In the genomic region with DNA sequence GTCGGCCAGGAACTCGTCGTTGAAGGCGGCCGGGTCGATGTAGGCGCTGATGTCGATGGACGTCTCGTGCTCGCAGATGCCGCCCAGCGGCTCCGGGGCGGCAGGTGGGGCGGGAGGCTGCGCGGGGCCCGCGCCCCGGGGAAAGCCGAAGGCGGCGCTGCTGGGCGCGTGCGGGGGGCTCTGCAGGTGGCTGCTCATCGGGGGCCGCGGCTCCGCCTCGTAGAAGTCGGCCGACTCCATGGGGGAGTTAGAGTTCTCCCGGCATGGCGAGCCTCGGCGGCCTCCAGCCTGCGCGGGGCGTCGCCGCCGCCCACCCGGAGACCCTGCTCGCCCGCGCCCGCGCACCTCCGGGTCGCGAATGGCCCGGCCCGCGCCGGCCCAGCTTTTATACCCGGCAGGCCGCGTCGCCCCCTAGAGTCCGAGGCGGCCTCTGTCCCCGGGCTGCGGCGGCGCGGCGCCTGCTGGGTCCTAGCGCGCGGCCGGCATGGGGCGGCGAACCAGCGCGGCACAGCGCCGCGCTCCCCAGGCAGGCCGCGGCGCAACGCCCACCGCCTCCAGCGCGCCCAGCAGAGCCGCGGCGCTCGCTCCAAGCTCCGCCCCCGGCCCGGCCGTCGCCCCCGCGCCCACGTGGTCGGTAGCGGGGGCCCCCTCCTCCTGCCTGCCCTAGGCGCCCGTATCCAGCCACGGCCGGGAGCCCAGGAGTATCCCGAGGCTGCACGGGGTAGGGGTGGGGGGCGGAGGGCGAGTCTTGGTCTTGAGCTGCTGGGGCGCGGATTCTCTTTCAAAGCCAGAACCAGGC, we compare ENCODE assay signal across 8 cellular contexts. TPM values are rescaled to one million over a fixed set of nuclear protein-coding genes. Genes with fewer than 3 reads are reported as not detected.
DNase-seq lines count a peak whose midpoint lies in the region; ATAC-seq, FAIRE-seq and TF ChIP-seq lines count a peak whose summit lies in the region.

Gene CEBPA (minus strand): TSS at position 360 of the 799 bp plus-strand sequence. CDS start 120 bp downstream, at position 240.

- H3K4ac ChIP-seq in H1 (replicated peaks; ENCODE audit: insufficient read length, low read depth, low read length): peak within 1 kb of the TSS; percentile 59
- H3K4ac ChIP-seq in mesendoderm (ENCODE audit: low read depth, low read length): peak within 1 kb of the TSS; percentile 64

- H3K79me1 ChIP-seq in H1 (ENCODE audit: low read depth, low read length) (no peaks in the 10 kb centered on the region; the same call in 1 of the 2 replicates), mesendoderm (ENCODE audit: low read length) (no peaks in the 10 kb centered on the region)

- H3K9ac ChIP-seq in H1 (replicated peaks in 1 of 4; ENCODE audit: extremely low read depth in 1 of 4, low read depth in 3 of 4, low read length in 3 of 4) (peak within 1 kb of the TSS in 3 of 4 experiments; percentile 13 to 36 (median 35); a peak in 5 of 7 replicates), mesendoderm (ENCODE audit: low read length) (peak within 1 kb of the TSS; percentile 75)

- H2BK120ac ChIP-seq in H1 (replicated peaks; ENCODE audit: low read depth, low read length) (no peak within 1 kb of the TSS), mesendoderm (ENCODE audit: low read depth, low read length) (no peak within 1 kb of the TSS)

- peaks cover 3 to 16% (median 12%) of the 10 kb centered on the region in 4 experiments for H3K4me1 ChIP-seq in H1 (replicated peaks in 1 of 4; ENCODE audit: control insufficient read depth in 3 of 4, insufficient read depth in 4 of 4, low read length in 3 of 4)
- H3K4me1 ChIP-seq in mesendoderm (ENCODE audit: control insufficient read depth, low read depth, low read length): peaks cover 5% of the 10 kb centered on the region

- WGBS in H1 (ENCODE audit: extremely low coverage in 1 of 2, insufficient coverage in 1 of 2, insufficient read length in 1 of 2, insufficient replicate concordance in 2 of 2, low coverage in 1 of 2, low lambda C conversion rate in 2 of 2, missing lambda C conversion rate in 1 of 2), 2 experiments: 2% methylated on average over 21 of the region's 111 CpGs; no CpG with 5 or more reads in 1 of the 2 experiments
- no CpG with 5 or more reads among the region's 111 CpGs for WGBS in mesendoderm (ENCODE audit: extremely low coverage, insufficient coverage, low lambda C conversion rate)

- POLR2A ChIA-PET in AG04450 (lab: Yijun Ruan, JAX) (interaction anchor here (1.1 kb wide), 1 partner anchor 82 kb away, joined by 3 read pairs; no protein-coding TSS in a partner anchor), H1 (lab: Charles Lee; ENCODE audit: partially characterized antibody) (interaction anchor here (0.5 to 5.0 kb wide), 30 partner anchors 8 to 991 kb away, joined by 3 to 48 read pairs (median 4); partner anchors contain the start of gene CEBPG)

- DNase-seq in AG04450 (ENCODE audit: low read depth, low spot score) (peak; percentile 11), NCI-H510A treated with DMSO at 0.1 percent for 48 hours (lab: John Stamatoyannopoulos, UW) (peak; percentile 3), H1 (ENCODE audit: low read depth in 1 of 2, low spot score in 2 of 2) (peak; percentile 58 to 84), mesendoderm (peak; percentile 92)
- DNase-seq in activated CD8-positive, alpha-beta memory T cell treated with anti-CD3 and anti-CD28 coated beads for 1 hour (ENCODE audit: extremely low read depth in 1 of 2, low read depth in 1 of 2): peak; percentile 10 to 32
- peak; percentile 54 for DNase-seq in stimulated activated CD8-positive, alpha-beta memory T cell treated with anti-CD3 and anti-CD28 coated beads, Interleukin-12 subunit alpha, Interleukin-12 subunit beta, amount 100 ng/mL, for 4 hours (ENCODE audit: low read depth)

- TF ChIP-seq CTCF in AG04450 (IDR thresholded peaks at IDR 0.05; ENCODE audit: low read depth, low read length): peak; percentile 39
- peak; percentile 55 to 66 (median 63) for TF ChIP-seq CTCF in H1 (IDR thresholded peaks at IDR 0.05; ENCODE audit: control extremely low read depth in 1 of 3, insufficient read depth in 1 of 3, low read depth in 1 of 3, low read length in 3 of 3)

- no peak within 1 kb of the TSS for H2BK15ac ChIP-seq in H1 (ENCODE audit: low read length)
- H2BK15ac ChIP-seq in mesendoderm (replicated peaks; ENCODE audit: low read depth): no peak within 1 kb of the TSS

- CTCF ChIA-PET in AG04450 (lab: Charles Lee): interaction anchor here (0.6 to 1.4 kb wide), 10 partner anchors 9 to 73 kb away, joined by 3 to 4 read pairs (median 3); no protein-coding TSS in a partner anchor
- CTCF ChIA-PET in H1 (lab: Charles Lee; ENCODE audit: partially characterized antibody): interaction anchor here (0.6 to 3.6 kb wide), 16 partner anchors 10 to 114 kb away, joined by 3 to 9 read pairs (median 4); no protein-coding TSS in a partner anchor

- peak within 1 kb of the TSS; percentile 62 for H3K4me3 ChIP-seq in AG04450 (ENCODE audit: low read depth, low read length)
- peak within 1 kb of the TSS; percentile 56 to 70 (median 61) for H3K4me3 ChIP-seq in H1 (ENCODE audit: extremely low read depth in 1 of 4, insufficient read depth in 2 of 4, low read depth in 3 of 4, low read length in 4 of 4)
- peak within 1 kb of the TSS; percentile 38 for H3K4me3 ChIP-seq in mesendoderm (ENCODE audit: low read length)

- H3K4me2 ChIP-seq in H1 (ENCODE audit: insufficient read depth in 1 of 2, low read depth in 2 of 2, low read length in 2 of 2) (peak within 1 kb of the TSS; percentile 76 to 79), mesendoderm (ENCODE audit: low read length) (peak within 1 kb of the TSS; percentile 79)

- 0 out of 3 replicates have a peak, but pooled peaks of 1 of the 2 experiments have one; percentile 16 for TF ChIP-seq EP300 in H1 (IDR thresholded peaks at IDR 0.05; ENCODE audit: borderline replicate concordance in 1 of 2, low read depth in 2 of 2, low read length in 2 of 2)

- H3K27ac ChIP-seq in AG04450 (ENCODE audit: low read depth, low read length) (no peak within 1 kb of the TSS), H1 (ENCODE audit: low read depth, low read length) (no peak within 1 kb of the TSS; the same call in 1 of the 2 replicates), mesendoderm (ENCODE audit: low read depth, low read length) (peak within 1 kb of the TSS; percentile 33)

- no peak within 1 kb of the TSS for H3K14ac ChIP-seq in H1 (ENCODE audit: insufficient read length)

- H3K9me3 ChIP-seq in AG04450 (ENCODE audit: control insufficient read depth, insufficient read depth, low read length): peaks cover 7% of the 10 kb centered on the region; the same call in 1 of the 2 replicates
- H3K9me3 ChIP-seq in H1 (ENCODE audit: insufficient read depth in 2 of 2, low read depth in 1 of 2, low read length in 1 of 2): no peaks in the 10 kb centered on the region

- H3K56ac ChIP-seq in H1 (replicated peaks; ENCODE audit: insufficient read length, low read depth, low read length) (peak within 1 kb of the TSS; percentile 37), mesendoderm (ENCODE audit: low read length) (peak within 1 kb of the TSS; percentile 87)

- H2AK5ac ChIP-seq in H1 (ENCODE audit: low read depth, low read length): no peak within 1 kb of the TSS
- H2AK5ac ChIP-seq in mesendoderm (ENCODE audit: low read length): no peak within 1 kb of the TSS

- no peak within 1 kb of the TSS for H2AFZ ChIP-seq in H1 (ENCODE audit: low read length)

- peaks cover 73% of the 10 kb centered on the region for H3K27me3 ChIP-seq in AG04450 (ENCODE audit: control insufficient read depth, insufficient read depth, low read length)
- peaks cover 20 to 53% (median 44%) of the 10 kb centered on the region in 4 experiments for H3K27me3 ChIP-seq in H1 (replicated peaks in 1 of 4; ENCODE audit: control insufficient read depth in 3 of 4, extremely low read depth in 1 of 4, insufficient read depth in 3 of 4, low read length in 3 of 4)
- H3K27me3 ChIP-seq in mesendoderm (ENCODE audit: insufficient read depth, low read length, poor library complexity): peaks cover 29% of the 10 kb centered on the region

- peak within 1 kb of the TSS; percentile 80; the same call in 1 of the 2 replicates for H2BK12ac ChIP-seq in H1 (ENCODE audit: low read depth, low read length)

- peak within 1 kb of the TSS; percentile 82 for H4K8ac ChIP-seq in H1 (ENCODE audit: extremely low read depth, insufficient read depth, low read length)
- H4K8ac ChIP-seq in mesendoderm (ENCODE audit: low read depth, low read length): no peak within 1 kb of the TSS

- H3K36me3 ChIP-seq in H1 (ENCODE audit: control insufficient read depth in 2 of 4, insufficient read depth in 4 of 4, low read length in 3 of 4) (no peaks in the 10 kb centered on the region; a peak in 1 of 8 replicates), mesendoderm (ENCODE audit: control insufficient read depth, insufficient read depth, low read length) (no peaks in the 10 kb centered on the region)

- peaks cover 2 to 5% of the 10 kb centered on the region in 2 experiments for H4K20me1 ChIP-seq in H1 (replicated peaks in 1 of 2; ENCODE audit: control insufficient read depth in 1 of 2, insufficient read depth in 2 of 2, low read length in 2 of 2)

- peak; percentile 0 to 46; a peak in 2 of 4 replicates for TF ChIP-seq RAD21 in H1 (IDR thresholded peaks at IDR 0.05 in 1 of 2, conservative IDR thresholded peaks at IDR 0.05 in 1 of 2; ENCODE audit: low read depth in 2 of 2, low read length in 2 of 2)

- FAIRE-seq in H1 (lab: Jason Lieb, UNC): no peak

- H2BK5ac ChIP-seq in H1 (ENCODE audit: low read depth, low read length) (no peak within 1 kb of the TSS; the same call in 1 of the 2 replicates), mesendoderm (ENCODE audit: low read length) (no peak within 1 kb of the TSS)

- peak within 1 kb of the TSS; percentile 23 for H4K5ac ChIP-seq in H1 (ENCODE audit: insufficient read length, low read depth, low read length)
- no peak within 1 kb of the TSS for H4K5ac ChIP-seq in mesendoderm (ENCODE audit: low read length)

- ATAC-seq in GM18867 (IDR thresholded peaks at IDR 0.05; ENCODE audit: unreplicated experiment): peak; percentile 84
- ATAC-seq in HG03108 (IDR thresholded peaks at IDR 0.05; ENCODE audit: unreplicated experiment): peak; percentile 83

- no peak within 1 kb of the TSS for H3K23ac ChIP-seq in H1 (ENCODE audit: insufficient read length)
- peak within 1 kb of the TSS; percentile 80 for H3K23ac ChIP-seq in mesendoderm (ENCODE audit: low read length)

- H4K91ac ChIP-seq in H1 (replicated peaks; ENCODE audit: insufficient read length, low read length): peak within 1 kb of the TSS; percentile 69

- H3K18ac ChIP-seq in H1 (ENCODE audit: extremely low read depth, low read length): peak within 1 kb of the TSS; percentile 95
- H3K18ac ChIP-seq in mesendoderm (ENCODE audit: low read length): peak within 1 kb of the TSS; percentile 92

- no peak within 1 kb of the TSS for H2BK20ac ChIP-seq in H1 (ENCODE audit: low read length)

- peaks cover 12% of the 10 kb centered on the region; the same call in 1 of the 2 replicates for H3K23me2 ChIP-seq in H1 (ENCODE audit: low read depth, low read length)

- H3K79me2 ChIP-seq in H1 (ENCODE audit: control insufficient read depth in 1 of 2, insufficient read depth in 2 of 2, low read length in 2 of 2) (no peaks in the 10 kb centered on the region), mesendoderm (ENCODE audit: control insufficient read depth, insufficient read depth, low read length) (no peaks in the 10 kb centered on the region)

- TF ChIP-seq POLR2A in H1 (IDR thresholded peaks at IDR 0.05; ENCODE audit: control extremely low read depth in 1 of 2, low read depth in 2 of 2, low read length in 2 of 2): peak in 1 of 2 experiments; percentile 98; a peak in 2 of 3 replicates

RNA-seq across cellular contexts. Expression of gene CEBPA, which starts in this region (rescaled TPM):
- polyA plus RNA-seq in AG04450 (2011; rRNA removed) (0.02 and 0.06 TPM in 2 replicates), H1 (2011; rRNA removed) (2.0 and 2.4 TPM in 2 replicates)
- polyA minus RNA-seq in AG04450 (2011; rRNA and poly(A)+ RNA removed): not detected in 2 replicates
- total RNA-seq in H1 (2021; fragmentation: NEBNext Ultra II Directional; extraction: Animal tissue kit (Norgen Biotek cat#: 25700)): 2.7 and 3.0 TPM in 2 replicates
- 2.1 TPM for polyA plus RNA-seq in H1 (2011; cell fraction: cytosol; rRNA removed)
- 1.4 TPM for polyA plus RNA-seq in H1 (2011; cell fraction: nucleus; rRNA removed)
- polyA plus RNA-seq in H1 (2012, experiment 1 of 2): 1.1 to 1.9 TPM (median 1.5 TPM) in 4 replicates
- polyA plus RNA-seq in H1 (2012, experiment 2 of 2): 1.4 TPM
- polyA plus RNA-seq in H1 (2013, experiment 1 of 2): 1.5 TPM
- polyA plus RNA-seq in H1 (2013, experiment 2 of 2): 1.3 TPM
- 1.4 and 1.6 TPM in 2 replicates for polyA minus RNA-seq in H1 (2011; rRNA and poly(A)+ RNA removed)
- 2.1 TPM for polyA minus RNA-seq in H1 (2011; cell fraction: cytosol; rRNA and poly(A)+ RNA removed)
- polyA minus RNA-seq in H1 (2011; cell fraction: nucleus; rRNA and poly(A)+ RNA removed): 6.4 TPM
- 0.55 TPM for polyA plus RNA-seq in mesendoderm (2013, experiment 1 of 2)
- polyA plus RNA-seq in mesendoderm (2013, experiment 2 of 2): 0.62 TPM

Comparison
In these comparisons a context has a peak if more than half of its experiments do, and no peak if none do; other contexts are left out.
1. Peak in DNase-seq and H3K4me3 ChIP-seq in AG04450; RNA of the gene not detected or under 1 TPM.
2. DNase-seq: peak in every context shown above with its lines; median percentile 92 in mesendoderm; 71 in H1; 54 in stimulated activated CD8-positive, alpha-beta memory T cell treated with anti-CD3 and anti-CD28 coated beads, Interleukin-12 subunit alpha, Interleukin-12 subunit beta, amount 100 ng/mL, for 4 hours; 21 in activated CD8-positive, alpha-beta memory T cell treated with anti-CD3 and anti-CD28 coated beads for 1 hour; 11 in AG04450; 3 in NCI-H510A treated with DMSO at 0.1 percent for 48 hours.